In the genomic region with DNA sequence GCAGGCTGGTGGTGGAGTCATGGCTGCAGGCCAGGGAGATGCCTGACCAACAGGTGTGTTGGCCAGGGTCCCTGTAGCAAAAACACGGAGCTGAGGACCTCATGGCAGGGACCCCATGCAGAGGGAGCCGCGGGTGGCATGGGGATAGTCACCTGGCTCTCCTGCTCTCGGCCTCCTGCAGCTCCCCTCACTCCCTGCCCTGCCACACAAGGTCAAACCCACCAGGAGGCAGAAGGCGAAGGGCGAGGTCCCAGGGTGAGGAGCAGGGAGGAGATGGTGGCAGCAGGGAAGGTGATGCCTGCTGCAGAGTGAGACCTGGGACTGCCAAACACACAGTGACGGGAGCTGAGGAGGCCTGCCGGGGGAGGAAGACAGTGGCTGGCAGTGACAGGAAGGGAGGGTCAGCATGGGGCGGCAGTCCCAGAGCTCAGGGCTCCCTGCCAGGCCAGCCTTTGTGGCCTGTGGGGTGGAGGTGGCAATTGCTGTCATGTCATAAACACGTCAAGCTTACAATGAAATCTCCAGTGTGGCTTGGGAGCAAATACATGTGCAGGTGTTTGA, we compare ENCODE assay signal across 24 cellular contexts.
DNase-seq lines count a peak whose midpoint lies in the region; ATAC-seq and TF ChIP-seq lines count a peak whose summit lies in the region.
"Had no signal": no experiment of that assay in that cellular context is flagged by ENCODE, and none has a peak within 500 bp of the region (broad histone marks: within the 10 kb centered on the region; RNA-seq: fewer than 3 reads in every experiment).

No MANE protein-coding gene starts in this region.

- dilution Hi-C loops in IMR-90 (cut with HindIII; ENCODE audit: low sequenced_read_pairs, unreplicated experiment), result no loop called here

- no peak for TF ChIP-seq CTCF in IMR-90 (conservative IDR thresholded peaks at IDR 0.05; ENCODE audit: low read depth, low read length)

- CTCF ChIA-PET in IMR-90 (lab: Yijun Ruan, JAX), result interaction anchor here (0.9 kb wide), 1 partner anchor 16 kb away, joined by 3 read pairs; no protein-coding TSS in a partner anchor

- no peak overlapping the region for H3K56ac ChIP-seq in IMR-90 (ENCODE audit: extremely low read depth, insufficient read depth, low read length)

- POLR2A ChIA-PET in IMR-90 (lab: Charles Lee; ENCODE audit: unreplicated experiment), result no interaction called here

- H3K36me3 ChIP-seq in BLaER1 treated with 17β-estradiol and CSF1 and Interleukin-3, amounts not matched to agents 10 nM and 100 nM, result no peaks in the 10 kb centered on the region
- H3K36me3 ChIP-seq in IMR-90 (ENCODE audit: control insufficient read depth, insufficient read depth, low read length), result no peaks in the 10 kb centered on the region
- no peaks in the 10 kb centered on the region for H3K36me3 ChIP-seq in effector memory CD4-positive, alpha-beta T cell (ENCODE audit: control insufficient read depth, insufficient read depth, low read length)
- H3K36me3 ChIP-seq: gastrocnemius medialis, neutrophil, sigmoid colon had no signal

- no peak overlapping the region for H4K5ac ChIP-seq in IMR-90 (ENCODE audit: low read depth, low read length)

- H3K79me1 ChIP-seq in IMR-90 (ENCODE audit: low read depth in 1 of 2, low read length in 2 of 2), result peaks cover 0 to 4% of the 10 kb centered on the region in 2 experiments; a peak in 1 of 4 replicates

- H3K18ac ChIP-seq in IMR-90 (ENCODE audit: low read depth, low read length), result no peak overlapping the region

- TF ChIP-seq RAD21 in IMR-90 (IDR thresholded peaks at IDR 0.05; ENCODE audit: low read length), result no peak

- ATAC-seq in IMR-90 (ENCODE audit: low read depth) (no peak), GM18909 (IDR thresholded peaks at IDR 0.05; ENCODE audit: poor library complexity, unreplicated experiment) (no peak)
- ATAC-seq: activated naive CD8-positive, alpha-beta T cell treated with anti-CD3 and anti-CD28 coated beads, Interleukin-2, amount 50 U/mL, for 24 hours; activated T-cell treated with anti-CD3 and anti-CD28 coated beads, Interleukin-2, amount 50 U/mL, for 4 hours; gastrocnemius medialis; Panc1 had no signal

- no TSS peak for BruUV-seq in IMR-90 (replicated peaks; lab: Mats Ljungman, UMichigan)

- no peak overlapping the region for H2BK120ac ChIP-seq in IMR-90 (ENCODE audit: low read depth, low read length)

- H3K23ac ChIP-seq in IMR-90 (ENCODE audit: low read depth, low read length), result no peak overlapping the region

- 89% methylated on average over 1 of the region's 10 CpGs; no CpG with 5 or more reads in 1 of the 2 experiments for WGBS in IMR-90 (ENCODE audit: extremely low coverage in 2 of 2, insufficient read length in 1 of 2), 2 experiments

- no peak overlapping the region for H4K91ac ChIP-seq in IMR-90 (ENCODE audit: insufficient read depth, low read depth, low read length)

- no peak overlapping the region for H2BK20ac ChIP-seq in IMR-90 (ENCODE audit: low read depth, low read length)

- peak overlapping the region; percentile 40 for H2AK9ac ChIP-seq in IMR-90 (replicated peaks; ENCODE audit: low read depth, low read length, poor library complexity)

- DNase-seq in IMR-90, result no peak
- DNase-seq in SHP77 treated with DMSO at 0.1 percent for 48 hours (lab: John Stamatoyannopoulos, UW), result peak; percentile 45
- DNase-seq in mesenteric fat pad (ENCODE audit: low spot score), result peak; percentile 77
- DNase-seq in NCI-H1694 treated with DMSO at 0.1 percent for 48 hours (lab: John Stamatoyannopoulos, UW), result no peak
- DNase-seq in hippocampal formation (lab: John Stamatoyannopoulos, UW), result no peak
- no peak for DNase-seq in effector memory CD4-positive, alpha-beta T cell
- DNase-seq: activated CD4-positive, CD25-positive, alpha-beta regulatory T cell treated with anti-CD3 and anti-CD28 coated beads, Interleukin-2, amount 50 U/mL, for 72 hours; activated naive CD8-positive, alpha-beta T cell treated with anti-CD3 and anti-CD28 coated beads, Interleukin-2, amount 50 U/mL, for 24 hours; activated T-cell treated with anti-CD3 and anti-CD28 coated beads, Interleukin-2, amount 50 U/mL, for 4 hours; AML-193; cerebellar nuclear complex; DMS 273 treated with DMSO at 0.1 percent for 48 hours; gastrocnemius medialis; mesenchymal stem cell; NCI-H1105; NCI-H748 treated with DMSO at 0.1 percent for 48 hours; sigmoid colon; stimulated activated CD4-positive, alpha-beta T cell treated with anti-CD3 and anti-CD28 coated beads, Interleukin-4, amount 100 ng/mL, for 1 hour; T-helper 1 cell; trophoblast cell had no signal

- no peak overlapping the region for H2BK5ac ChIP-seq in IMR-90 (ENCODE audit: low read depth, low read length, poor library complexity, severe bottlenecking)

- intact Hi-C loops in IMR-90 (cut with micrococcal nuclease), result no loop called here

- no peak overlapping the region for H3K14ac ChIP-seq in IMR-90 (replicated peaks; ENCODE audit: low read depth, low read length)

- H4K8ac ChIP-seq in IMR-90 (ENCODE audit: low read depth in 2 of 2, low read length in 2 of 2), result no peak overlapping the region

- peak overlapping the region; percentile 46 for H3K4ac ChIP-seq in IMR-90 (ENCODE audit: low read depth, low read length)

- H3K9ac ChIP-seq in BLaER1 treated with 17β-estradiol and CSF1 and Interleukin-3, amounts not matched to agents 10 nM and 100 nM, result 0 out of 22 replicates have a peak overlapping the region, but pooled peaks of 1 of the 11 experiments have one; percentile 31
- H3K9ac ChIP-seq in IMR-90 (ENCODE audit: low read depth, low read length), result no peak overlapping the region

- in situ Hi-C loops in IMR-90 (cut with MboI; ENCODE audit: low sequenced_read_pairs), result loop anchor here (10.0 kb wide), 1 partner anchor 257 kb away; no protein-coding TSS in a partner anchor

- peaks cover 23 to 50% (median 39%) of the 10 kb centered on the region in 11 experiments for H3K27me3 ChIP-seq in BLaER1 treated with 17β-estradiol and CSF1 and Interleukin-3, amounts not matched to agents 10 nM and 100 nM
- H3K27me3 ChIP-seq in IMR-90 (ENCODE audit: control insufficient read depth, insufficient read depth, low read length), result no peaks in the 10 kb centered on the region
- no peaks in the 10 kb centered on the region for H3K27me3 ChIP-seq in effector memory CD4-positive, alpha-beta T cell (replicated peaks; ENCODE audit: control insufficient read depth, insufficient read depth, low read length, poor library complexity, severe bottlenecking)

- no peaks in the 10 kb centered on the region; the same call in 1 of the 2 replicates for H3K9me1 ChIP-seq in IMR-90 (ENCODE audit: insufficient read depth, low read length)

- H3K4me1 ChIP-seq in BLaER1 treated with 17β-estradiol and CSF1 and Interleukin-3, amounts not matched to agents 10 nM and 100 nM, result peaks cover 29 to 42% (median 37%) of the 10 kb centered on the region in 10 experiments
- H3K4me1 ChIP-seq in IMR-90 (ENCODE audit: control insufficient read depth, insufficient read depth, low read length), result peaks cover 5% of the 10 kb centered on the region; the same call in 1 of the 2 replicates
- H3K4me1 ChIP-seq in effector memory CD4-positive, alpha-beta T cell (ENCODE audit: control insufficient read depth, insufficient read depth, low read length, poor library complexity, severe bottlenecking), result no peaks in the 10 kb centered on the region

- H3K9me3 ChIP-seq in BLaER1 treated with 17β-estradiol and CSF1 and Interleukin-3, amounts not matched to agents 10 nM and 100 nM (replicated peaks in 1 of 11), result no peaks in the 10 kb centered on the region
- H3K9me3 ChIP-seq in IMR-90 (ENCODE audit: control insufficient read depth, insufficient read depth, low read length), result no peaks in the 10 kb centered on the region
- H3K9me3 ChIP-seq in effector memory CD4-positive, alpha-beta T cell (ENCODE audit: control insufficient read depth, low read length), result no peaks in the 10 kb centered on the region
- H3K9me3 ChIP-seq: gastrocnemius medialis, neutrophil, sigmoid colon had no signal

- H3K4me2 ChIP-seq in BLaER1 treated with 17β-estradiol and CSF1 and Interleukin-3, amounts not matched to agents 10 nM and 100 nM, result peak overlapping the region; percentile 36 to 92 (median 85)
- H3K4me2 ChIP-seq in IMR-90 (ENCODE audit: low read depth, low read length), result no peak overlapping the region

- peaks cover 0 to 27% (median 6%) of the 10 kb centered on the region in 11 experiments; a peak in 8 of 22 replicates for H4K20me1 ChIP-seq in BLaER1 treated with 17β-estradiol and CSF1 and Interleukin-3, amounts not matched to agents 10 nM and 100 nM
- H4K20me1 ChIP-seq in IMR-90 (ENCODE audit: insufficient read depth, low read length), result no peaks in the 10 kb centered on the region

- peak overlapping the region; percentile 62; the same call in 1 of the 2 replicates for H2AK5ac ChIP-seq in IMR-90 (ENCODE audit: low read depth, low read length)

- H2AFZ ChIP-seq in IMR-90 (replicated peaks; ENCODE audit: low read length, poor library complexity), result no peak overlapping the region

- H2BK15ac ChIP-seq in IMR-90 (ENCODE audit: low read depth, low read length), result no peak overlapping the region

- TF ChIP-seq POLR2A in IMR-90 (IDR thresholded peaks at IDR 0.05; ENCODE audit: low read depth, low read length), result no peak

- no peak overlapping the region for H3K27ac ChIP-seq in BLaER1 treated with 17β-estradiol and CSF1 and Interleukin-3, amounts not matched to agents 10 nM and 100 nM
- H3K27ac ChIP-seq in IMR-90 (ENCODE audit: insufficient read depth, low read length), result no peak overlapping the region
- H3K27ac ChIP-seq in effector memory CD4-positive, alpha-beta T cell (ENCODE audit: insufficient read depth, low read length, poor library complexity, severe bottlenecking), result no peak overlapping the region
- H3K27ac ChIP-seq: gastrocnemius medialis, neutrophil, sigmoid colon had no signal

- no peak overlapping the region for H3K4me3 ChIP-seq in BLaER1 treated with 17β-estradiol and CSF1 and Interleukin-3, amounts not matched to agents 10 nM and 100 nM
- no peak overlapping the region for H3K4me3 ChIP-seq in IMR-90 (ENCODE audit: insufficient read depth, low read depth, low read length)
- no peak overlapping the region for H3K4me3 ChIP-seq in effector memory CD4-positive, alpha-beta T cell (ENCODE audit: insufficient read depth, low read depth, low read length, poor library complexity, severe bottlenecking)
- H3K4me3 ChIP-seq: gastrocnemius medialis, sigmoid colon had no signal

TF ChIP-seq in IMR-90, 13 proteins besides CTCF, POLR2A, EP300 and RAD21 (continues in another document):
- TF ChIP-seq MXI1 (IDR thresholded peaks at IDR 0.05; ENCODE audit: borderline replicate concordance, low read depth, low read length) (no peak), FOS (IDR thresholded peaks at IDR 0.05; ENCODE audit: low read depth, low read length) (no peak), BHLHE40 (IDR thresholded peaks at IDR 0.05; ENCODE audit: low read depth, low read length) (no peak), RCOR1 (IDR thresholded peaks at IDR 0.05; ENCODE audit: insufficient replicate concordance, low read length) (no peak)

Comparison
In these comparisons a context has a peak if more than half of its experiments do, and no peak if none do; other contexts are left out.
1. DNase-seq: peak in SHP77 treated with DMSO at 0.1 percent for 48 hours (single experiment) and mesenteric fat pad (single experiment); none in IMR-90 (single experiment), NCI-H1694 treated with DMSO at 0.1 percent for 48 hours (single experiment), hippocampal formation (0 of 2) and effector memory CD4-positive, alpha-beta T cell (0 of 3).